In genomic region chr19:38142176-38143035, GRCh38 we compare ENCODE assay signal across 8 cellular contexts.
A peak's percentile ranks its signal among the peaks of the same experiment; 100 is the strongest.
DNase-seq lines count a peak whose midpoint lies in the region; ATAC-seq, FAIRE-seq and TF ChIP-seq lines count a peak whose summit lies in the region.

No MANE protein-coding gene starts in this region.

- peak; percentile 61 for FAIRE-seq in GM18507 (lab: Jason Lieb, UNC)

- 54 to 60% methylated on average over 14 to 17 of the region's 17 CpGs for WGBS in esophagus squamous epithelium, 2 donors

- H3K9me3 ChIP-seq in esophagus squamous epithelium (no peaks in the 10 kb centered on the region), thoracic aorta (no peaks in the 10 kb centered on the region)

- H3K4me3 ChIP-seq in esophagus squamous epithelium (no peak overlapping the region), thoracic aorta (no peak overlapping the region)

- POLR2A ChIA-PET in naive thymus-derived CD8-positive, alpha-beta T cell (lab: Charles Lee): no interaction called here

- no peak overlapping the region for H3K4me3 Mint-ChIP-seq in naive thymus-derived CD8-positive, alpha-beta T cell

- peak overlapping the region in 3 of 10 donors; percentile 27 to 73 (median 57) for H3K27ac Mint-ChIP-seq in naive thymus-derived CD8-positive, alpha-beta T cell

- peaks cover 0 to 2% (median 0%) of the 10 kb centered on the region in 4 donors for H3K4me1 Mint-ChIP-seq in naive thymus-derived CD8-positive, alpha-beta T cell

- H3K4me1 ChIP-seq in esophagus squamous epithelium (peaks cover 0 to 14% (median 10%) of the 10 kb centered on the region in 3 donors), thoracic aorta (ENCODE audit: control insufficient read depth in 1 of 2, low read depth in 2 of 2) (no peaks in the 10 kb centered on the region)

- no peaks in the 10 kb centered on the region for H3K27me3 Mint-ChIP-seq in naive thymus-derived CD8-positive, alpha-beta T cell

- intact Hi-C loops in esophagus squamous epithelium (cut with DNase I): no loop called here

- peak in 1 of 2 donors; percentile 46 for ATAC-seq in naive thymus-derived CD8-positive, alpha-beta T cell
- no peak for ATAC-seq in thoracic aorta (ENCODE audit: insufficient number of reproducible peaks, low FRiP score, low read depth)
- no peak for ATAC-seq in GM18520 (IDR thresholded peaks at IDR 0.05; ENCODE audit: unreplicated experiment)

- TF ChIP-seq POLR2A in esophagus squamous epithelium (IDR thresholded peaks at IDR 0.05): no peak

- peaks cover 2 to 29% (median 5%) of the 10 kb centered on the region in 3 donors for H3K36me3 Mint-ChIP-seq in naive thymus-derived CD8-positive, alpha-beta T cell

- H3K9me3 Mint-ChIP-seq in naive thymus-derived CD8-positive, alpha-beta T cell: no peaks in the 10 kb centered on the region

- H3K27ac ChIP-seq in esophagus squamous epithelium (no peak overlapping the region), thoracic aorta (no peak overlapping the region)

- H3K27me3 ChIP-seq in esophagus squamous epithelium: no peaks in the 10 kb centered on the region
- no peaks in the 10 kb centered on the region for H3K27me3 ChIP-seq in thoracic aorta (replicated peaks; ENCODE audit: insufficient read depth)

- peak; percentile 13 to 71 (median 56) for TF ChIP-seq CTCF in esophagus squamous epithelium (IDR thresholded peaks at IDR 0.05)
- peak; percentile 72 for TF ChIP-seq CTCF in thoracic aorta (IDR thresholded peaks at IDR 0.05)

- in situ Hi-C loops in ACHN (cut with HindIII; ENCODE audit: low pct_ligation_motif_present, low pct_unique_long_range_greater_than_20kb, low sequenced_read_pairs): no loop called here

- H3K36me3 ChIP-seq in esophagus squamous epithelium (peaks cover 0 to 35% (median 0%) of the 10 kb centered on the region in 3 donors), thoracic aorta (no peaks in the 10 kb centered on the region)

- peak; percentile 52 for DNase-seq in ACHN
- DNase-seq in GM18507 (ENCODE audit: extremely low spot score, insufficient read length, low read depth): peak; percentile 26
- peak; percentile 23 for DNase-seq in NCI-H460 (ENCODE audit: extremely low read depth, low read depth)
- peak; percentile 10 to 27 (median 19) for DNase-seq in activated CD8-positive, alpha-beta memory T cell treated with anti-CD3 and anti-CD28 coated beads for 48 hours (ENCODE audit: low read depth in 2 of 3, low spot score in 2 of 3)
- no peak for DNase-seq in esophagus squamous epithelium (lab: John Stamatoyannopoulos, UW)
- peak in 6 of 10 donors; percentile 2 to 19 (median 10) for DNase-seq in naive thymus-derived CD8-positive, alpha-beta T cell
- no peak for DNase-seq in thoracic aorta (ENCODE audit: low spot score)

Comparison
In these comparisons a context has a peak if more than half of its experiments do, and no peak if none do; other contexts are left out.
1. DNase-seq: peak in ACHN (single experiment), GM18507 (single experiment), NCI-H460 (single experiment), activated CD8-positive, alpha-beta memory T cell treated with anti-CD3 and anti-CD28 coated beads for 48 hours (3 of 3) and naive thymus-derived CD8-positive, alpha-beta T cell (6 of 10); none in esophagus squamous epithelium (single experiment) and thoracic aorta (single experiment).